In genomic region chr22:49947296-49947622, GRCh38 we compare ENCODE assay signal across 1 cellular context.
TF ChIP-seq lines count a peak whose summit lies in the region.

No MANE protein-coding gene starts in this region.

TF ChIP-seq in H1, 55 proteins besides CTCF, POLR2A, EP300 and RAD21:
- TF ChIP-seq JUN (IDR thresholded peaks at IDR 0.05; ENCODE audit: low read depth, low read length) (no peak), ASH2L (IDR thresholded peaks at IDR 0.05; ENCODE audit: low read length) (no peak), RNF2 (IDR thresholded peaks at IDR 0.05; ENCODE audit: borderline replicate concordance, low read depth, low read length, missing control alignments, poor library complexity, severe bottlenecking) (no peak), POLR2AphosphoS5 (IDR thresholded peaks at IDR 0.05; ENCODE audit: low read depth, low read length) (no peak), NANOG (IDR thresholded peaks at IDR 0.05; ENCODE audit: insufficient read depth, low read depth, low read length, poor library complexity, severe bottlenecking) (no peak)
- TF ChIP-seq, protein P1, sequence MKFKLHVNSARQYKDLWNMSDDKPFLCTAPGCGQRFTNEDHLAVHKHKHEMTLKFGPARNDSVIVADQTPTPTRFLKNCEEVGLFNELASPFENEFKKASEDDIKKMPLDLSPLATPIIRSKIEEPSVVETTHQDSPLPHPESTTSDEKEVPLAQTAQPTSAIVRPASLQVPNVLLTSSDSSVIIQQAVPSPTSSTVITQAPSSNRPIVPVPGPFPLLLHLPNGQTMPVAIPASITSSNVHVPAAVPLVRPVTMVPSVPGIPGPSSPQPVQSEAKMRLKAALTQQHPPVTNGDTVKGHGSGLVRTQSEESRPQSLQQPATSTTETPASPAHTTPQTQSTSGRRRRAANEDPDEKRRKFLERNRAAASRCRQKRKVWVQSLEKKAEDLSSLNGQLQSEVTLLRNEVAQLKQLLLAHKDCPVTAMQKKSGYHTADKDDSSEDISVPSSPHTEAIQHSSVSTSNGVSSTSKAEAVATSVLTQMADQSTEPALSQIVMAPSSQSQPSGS (IDR thresholded peaks at IDR 0.05; ENCODE audit: low read length) = no peak
